11 cellular contexts compared by ENCODE assay signal in genomic region chr19:46953955-46954501, GRCh38.
A peak's percentile ranks its signal among the peaks of the same experiment; 100 is the strongest.
DNase-seq lines count a peak whose midpoint lies in the region; ATAC-seq and TF ChIP-seq lines count a peak whose summit lies in the region.
"Had no signal": no experiment of that assay in that cellular context is flagged by ENCODE, and none has a peak within 500 bp of the region (broad histone marks: within the 10 kb centered on the region; RNA-seq: fewer than 3 reads in every experiment).

No MANE protein-coding gene starts in this region.

- CTCF ChIA-PET in WTC11 (lab: Charles Lee), result interaction anchor here (1.0 to 1.3 kb wide), 2 partner anchors 27 to 37 kb away, joined by 3 to 5 read pairs; no protein-coding TSS in a partner anchor

- TF ChIP-seq CTCF in WTC11 (IDR thresholded peaks at IDR 0.05), result no peak
- no peak for TF ChIP-seq CTCF in breast epithelium (IDR thresholded peaks at IDR 0.05)

- no peaks in the 10 kb centered on the region for H3K36me3 ChIP-seq in breast epithelium
- H3K36me3 ChIP-seq: thoracic aorta had no signal

- H3K4me1 ChIP-seq in breast epithelium, result peaks cover 0 to 14% of the 10 kb centered on the region in 2 donors

- no peaks in the 10 kb centered on the region for H3K27me3 ChIP-seq in breast epithelium

- no peak for DNase-seq in activated CD4-positive, alpha-beta T cell treated with anti-CD3 and anti-CD28 coated beads, Interleukin-2, amount 10 ng/mL, durations not matched to agents 24 days and 14 days
- no peak for DNase-seq in activated CD4-positive, alpha-beta T cell treated with anti-CD3 and anti-CD28 coated beads, Interleukin-2, amount 50 U/mL, for 48 hours
- DNase-seq in WTC11 (ENCODE audit: low spot score) (no peak), immature natural killer cell (no peak), breast epithelium (ENCODE audit: low spot score in 2 of 2) (no peak)
- DNase-seq: NCI-H2081 treated with DMSO at 0.1 percent for 48 hours; stimulated activated CD4-positive, alpha-beta T cell treated with anti-CD3 and anti-CD28 coated beads, Interleukin-1b, Interleukin-23, amount 100 ng/mL, for 48 hours had no signal

- no peak for TF ChIP-seq POLR2A in breast epithelium (IDR thresholded peaks at IDR 0.05)

- H3K9me3 Mint-ChIP-seq in activated CD4-positive, alpha-beta T cell treated with anti-CD3 and anti-CD28 coated beads, Interleukin-2, amount 10 ng/mL, durations not matched to agents 24 days and 14 days, result peaks cover 3% of the 10 kb centered on the region
- no peaks in the 10 kb centered on the region for H3K9me3 Mint-ChIP-seq in WTC11
- H3K9me3 Mint-ChIP-seq in immature natural killer cell, result no peaks in the 10 kb centered on the region

- no peaks in the 10 kb centered on the region for H3K9me3 ChIP-seq in breast epithelium
- H3K9me3 ChIP-seq: thoracic aorta had no signal

- POLR2A ChIA-PET in WTC11 (lab: Charles Lee), result interaction anchor here (0.6 to 0.8 kb wide), 2 partner anchors 10 to 41 kb away, joined by 3 read pairs; no protein-coding TSS in a partner anchor

- H3K27me3 Mint-ChIP-seq in activated CD4-positive, alpha-beta T cell treated with anti-CD3 and anti-CD28 coated beads, Interleukin-2, amount 10 ng/mL, durations not matched to agents 24 days and 14 days, result no peaks in the 10 kb centered on the region
- H3K27me3 Mint-ChIP-seq in WTC11 (ENCODE audit: low read depth), result no peaks in the 10 kb centered on the region
- H3K27me3 Mint-ChIP-seq in immature natural killer cell (ENCODE audit: low read depth in 3 of 3), result peaks cover 0 to 4% (median 3%) of the 10 kb centered on the region in 3 donors

- no peak overlapping the region for H3K4me3 ChIP-seq in breast epithelium
- H3K4me3 ChIP-seq: thoracic aorta had no signal

- peaks cover 33% of the 10 kb centered on the region for H3K36me3 Mint-ChIP-seq in activated CD4-positive, alpha-beta T cell treated with anti-CD3 and anti-CD28 coated beads, Interleukin-2, amount 10 ng/mL, durations not matched to agents 24 days and 14 days (ENCODE audit: low read depth)
- H3K36me3 Mint-ChIP-seq in WTC11, result peaks cover 12% of the 10 kb centered on the region
- peaks cover 4 to 10% (median 7%) of the 10 kb centered on the region in 3 donors for H3K36me3 Mint-ChIP-seq in immature natural killer cell

- intact Hi-C loops in activated CD4-positive, alpha-beta T cell treated with anti-CD3 and anti-CD28 coated beads, Interleukin-2, amount 10 ng/mL, durations not matched to agents 24 days and 14 days (cut with micrococcal nuclease), result loop anchor here (2.0 to 10.0 kb wide), 3 partner anchors 93 to 231 kb away; partner anchors contain the start of genes ARHGAP35 and SLC1A5
- intact Hi-C loops in breast epithelium (cut with DNase I; ENCODE audit: low total_unique reads), result loop anchor here (10.0 kb wide), 1 partner anchor 1709 kb away; the partner anchor contains the start of gene EXOC3L2

- peak overlapping the region; percentile 94 for H3K27ac Mint-ChIP-seq in activated CD4-positive, alpha-beta T cell treated with anti-CD3 and anti-CD28 coated beads, Interleukin-2, amount 10 ng/mL, durations not matched to agents 24 days and 14 days
- H3K27ac Mint-ChIP-seq in WTC11 (peak overlapping the region; percentile 74; the same call in 1 of the 2 replicates), immature natural killer cell (peak overlapping the region; percentile 91 to 97 (median 94))

- H3K27ac ChIP-seq in temporal lobe (ENCODE audit: low read depth, low read length) (peak overlapping the region; percentile 30), breast epithelium (peak overlapping the region in 1 of 2 donors; percentile 40)
- H3K27ac ChIP-seq: thoracic aorta had no signal

- H3K4me3 Mint-ChIP-seq in activated CD4-positive, alpha-beta T cell treated with anti-CD3 and anti-CD28 coated beads, Interleukin-2, amount 10 ng/mL, durations not matched to agents 24 days and 14 days, result peak overlapping the region; percentile 81
- H3K4me3 Mint-ChIP-seq in WTC11 (no peak overlapping the region), immature natural killer cell (peak overlapping the region; percentile 45 to 92 (median 78))

- peaks cover 68% of the 10 kb centered on the region for H3K4me1 Mint-ChIP-seq in activated CD4-positive, alpha-beta T cell treated with anti-CD3 and anti-CD28 coated beads, Interleukin-2, amount 10 ng/mL, durations not matched to agents 24 days and 14 days
- H3K4me1 Mint-ChIP-seq in WTC11, result peaks cover 13% of the 10 kb centered on the region
- peaks cover 84 to 85% of the 10 kb centered on the region in 2 donors for H3K4me1 Mint-ChIP-seq in immature natural killer cell

- ATAC-seq in WTC11, result no peak
- no peak for ATAC-seq in HG02588 (IDR thresholded peaks at IDR 0.05; ENCODE audit: unreplicated experiment)
- ATAC-seq in HG03095 (IDR thresholded peaks at IDR 0.05; ENCODE audit: unreplicated experiment), result no peak

TF ChIP-seq in WTC11, 78 proteins besides CTCF, POLR2A, EP300 and RAD21:
- TF ChIP-seq ZNF416 (CRISPR knock-in tag; IDR thresholded peaks at IDR 0.05), result no peak
- TF ChIP-seq FOXJ3 (CRISPR knock-in tag; IDR thresholded peaks at IDR 0.05; ENCODE audit: borderline replicate concordance), result no peak
- TF ChIP-seq GTF2I (CRISPR knock-in tag; conservative IDR thresholded peaks at IDR 0.05), result no peak
- TF ChIP-seq ATF6 (CRISPR knock-in tag; IDR thresholded peaks at IDR 0.05), result no peak
- TF ChIP-seq NFYB (CRISPR knock-in tag; conservative IDR thresholded peaks at IDR 0.05; ENCODE audit: low read depth), result no peak
- TF ChIP-seq ESRRA (CRISPR knock-in tag; IDR thresholded peaks at IDR 0.05; ENCODE audit: borderline replicate concordance), result no peak
- no peak for TF ChIP-seq ELF4 (CRISPR knock-in tag; IDR thresholded peaks at IDR 0.05; ENCODE audit: low read depth)
- TF ChIP-seq ZNF423 (CRISPR knock-in tag; IDR thresholded peaks at IDR 0.05), result no peak
- no peak for TF ChIP-seq NFE2L1 (CRISPR knock-in tag; IDR thresholded peaks at IDR 0.05)
- no peak for TF ChIP-seq TEAD4 (CRISPR knock-in tag; IDR thresholded peaks at IDR 0.05)
- TF ChIP-seq CREM (CRISPR knock-in tag; IDR thresholded peaks at IDR 0.05), result no peak
- no peak for TF ChIP-seq GRHL2 (CRISPR knock-in tag; IDR thresholded peaks at IDR 0.05; ENCODE audit: insufficient replicate concordance, severe bottlenecking)
- no peak for TF ChIP-seq ZNF512 (CRISPR knock-in tag; IDR thresholded peaks at IDR 0.05; ENCODE audit: borderline replicate concordance)
- TF ChIP-seq ZNF396 (CRISPR knock-in tag; IDR thresholded peaks at IDR 0.05; ENCODE audit: borderline replicate concordance), result no peak
- no peak for TF ChIP-seq ZNF138 (CRISPR knock-in tag; conservative IDR thresholded peaks at IDR 0.05)
- TF ChIP-seq IRF2 (CRISPR knock-in tag; IDR thresholded peaks at IDR 0.05; ENCODE audit: borderline replicate concordance, low read depth), result no peak
- no peak for TF ChIP-seq SMAD4 (CRISPR knock-in tag; IDR thresholded peaks at IDR 0.05)
